In the genomic region with DNA sequence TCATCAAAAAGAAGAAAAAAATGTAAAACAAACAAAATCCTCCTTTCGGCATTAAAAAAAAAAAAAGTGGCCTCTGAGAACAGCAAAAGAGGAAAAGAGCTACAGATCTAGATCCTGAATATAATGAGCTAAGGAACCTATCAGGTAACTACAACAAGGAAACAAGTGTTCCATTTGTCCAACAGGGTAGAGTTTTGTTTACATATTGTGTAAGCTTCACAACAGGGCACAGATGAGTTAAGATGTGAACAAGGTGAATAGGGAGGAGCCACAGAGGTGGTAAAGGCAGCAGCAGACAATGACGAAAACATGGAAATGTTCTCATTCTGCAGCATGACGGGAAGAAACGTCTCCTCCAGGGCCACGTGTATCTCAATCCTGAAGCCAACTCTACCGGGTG, we compare ENCODE assay signal across 20 cellular contexts. TPM values are rescaled to one million over a fixed set of nuclear protein-coding genes. Genes with fewer than 3 reads are reported as not detected.
DNase-seq lines count a peak whose midpoint lies in the region; ATAC-seq, FAIRE-seq and TF ChIP-seq lines count a peak whose summit lies in the region.
"Had no signal": no experiment of that assay in that cellular context is flagged by ENCODE, and none has a peak within 500 bp of the region (broad histone marks: within the 10 kb centered on the region; RNA-seq: fewer than 3 reads in every experiment).

No MANE protein-coding gene starts in this region.

- in situ Hi-C loops in HepG2 (cut with HindIII; ENCODE audit: extremely low pct_ligation_motif_present, low pct_unique_long_range_greater_than_20kb): no loop called here

- CTCF ChIA-PET in CD8-positive, alpha-beta T cell (lab: Charles Lee): no interaction called here
- CTCF ChIA-PET in HepG2 (lab: Yijun Ruan, JAX; ENCODE audit: low intra/inter-chr PET ratio, low total read pairs): no interaction called here

- peaks cover 9% of the 10 kb centered on the region for H3K79me2 ChIP-seq in HepG2 (ENCODE audit: insufficient read depth, low read length)

- ATAC-seq in CD8-positive, alpha-beta T cell: no peak
- ATAC-seq in HepG2 (peak; percentile 90), body of pancreas (no peak)
- ATAC-seq: K562, PC-3, SK-N-SH treated with all-trans-retinoic acid at 6 μM for 48 hours had no signal

- H3K4me1 ChIP-seq in CD8-positive, alpha-beta T cell (ENCODE audit: insufficient read depth, low read length): no peaks in the 10 kb centered on the region
- H3K4me1 ChIP-seq in HepG2 (ENCODE audit: insufficient read depth, low read length): peaks cover 23% of the 10 kb centered on the region
- H3K4me1 ChIP-seq in body of pancreas: no peaks in the 10 kb centered on the region

- H2AFZ ChIP-seq in HepG2 (ENCODE audit: low read length): no peak overlapping the region

- no peaks in the 10 kb centered on the region for H3K9me3 ChIP-seq in CD8-positive, alpha-beta T cell (ENCODE audit: low read length)
- no peaks in the 10 kb centered on the region for H3K9me3 ChIP-seq in HepG2 (ENCODE audit: low read length)
- H3K9me3 ChIP-seq in body of pancreas: no peaks in the 10 kb centered on the region

- H3K4me3 Mint-ChIP-seq in CD8-positive, alpha-beta T cell: no peak overlapping the region
- peak overlapping the region; percentile 9 for H3K4me3 Mint-ChIP-seq in endothelial cell (ENCODE audit: unreplicated experiment)

- no peaks in the 10 kb centered on the region for H3K4me1 Mint-ChIP-seq in CD8-positive, alpha-beta T cell (ENCODE audit: low read depth)
- no peaks in the 10 kb centered on the region for H3K4me1 Mint-ChIP-seq in endothelial cell (ENCODE audit: unreplicated experiment)

- no peaks in the 10 kb centered on the region for H4K20me1 ChIP-seq in HepG2 (ENCODE audit: insufficient read depth, low read length)

- no peaks in the 10 kb centered on the region for H3K27me3 ChIP-seq in CD8-positive, alpha-beta T cell (ENCODE audit: insufficient read depth, low read length)
- H3K27me3 ChIP-seq in HepG2 (ENCODE audit: control insufficient read depth in 1 of 2, insufficient read depth in 2 of 2, low read length in 2 of 2) (no peaks in the 10 kb centered on the region), body of pancreas (no peaks in the 10 kb centered on the region)

- no peak overlapping the region for H3K4me3 ChIP-seq in CD8-positive, alpha-beta T cell (ENCODE audit: low read depth, low read length)
- H3K4me3 ChIP-seq in HepG2 (replicated peaks in 1 of 3; ENCODE audit: insufficient read depth in 1 of 3, low read depth in 2 of 3, low read length in 3 of 3): no peak overlapping the region
- H3K4me3 ChIP-seq in body of pancreas: no peak overlapping the region
- H3K4me3 ChIP-seq: K562 had no signal

- FAIRE-seq in H54 (lab: Jason Lieb, UNC): peak; percentile 6
- peak; percentile 63 for FAIRE-seq in HepG2 (lab: Jason Lieb, UNC)
- FAIRE-seq: D721Med, G401.6, K562 had no signal

- WGBS in HepG2 (ENCODE audit: low lambda C conversion rate): 61% methylated on average over 6 of the region's 6 CpGs
- WGBS in body of pancreas, 2 donors: 83 to 88% methylated on average over 6 of the region's 6 CpGs

- no peaks in the 10 kb centered on the region for H3K9me3 Mint-ChIP-seq in CD8-positive, alpha-beta T cell
- H3K9me3 Mint-ChIP-seq in endothelial cell (ENCODE audit: unreplicated experiment): no peaks in the 10 kb centered on the region

- TF ChIP-seq POLR2A in H54 (IDR thresholded peaks at IDR 0.05; ENCODE audit: low read depth, low read length) (no peak), HepG2 (IDR thresholded peaks at IDR 0.05; ENCODE audit: insufficient read depth in 1 of 2, low read depth in 2 of 2, low read length in 2 of 2) (no peak), body of pancreas (IDR thresholded peaks at IDR 0.05) (no peak)

- no peaks in the 10 kb centered on the region for H3K27me3 Mint-ChIP-seq in CD8-positive, alpha-beta T cell (ENCODE audit: low read depth)
- H3K27me3 Mint-ChIP-seq in endothelial cell (ENCODE audit: unreplicated experiment): no peaks in the 10 kb centered on the region

- peaks cover 92% of the 10 kb centered on the region for H3K36me3 Mint-ChIP-seq in CD8-positive, alpha-beta T cell
- H3K36me3 Mint-ChIP-seq in endothelial cell (ENCODE audit: low read depth, unreplicated experiment): peaks cover 16% of the 10 kb centered on the region

- H3K36me3 ChIP-seq in CD8-positive, alpha-beta T cell (ENCODE audit: insufficient read depth, low read length): peaks cover 22% of the 10 kb centered on the region
- peaks cover 25 to 74% of the 10 kb centered on the region in 2 experiments for H3K36me3 ChIP-seq in HepG2 (replicated peaks in 1 of 2; ENCODE audit: control insufficient read depth in 1 of 2, insufficient read depth in 2 of 2, low read length in 2 of 2)
- peaks cover 4 to 9% of the 10 kb centered on the region in 2 donors for H3K36me3 ChIP-seq in body of pancreas (replicated peaks in 1 of 2; ENCODE audit: insufficient read depth in 1 of 2, low read depth in 2 of 2)

- no TSS peak for BruUV-seq in HepG2 (replicated peaks; lab: Mats Ljungman, UMichigan)

- intact Hi-C loops in CD8-positive, alpha-beta T cell (cut with DNase I, micrococcal nuclease): no loop called here
- intact Hi-C loops in HepG2 (cut with micrococcal nuclease; ENCODE audit: unreplicated experiment): loop anchor here (2.0 kb wide), 1 partner anchor 13 kb away; no protein-coding TSS in a partner anchor
- intact Hi-C loops in body of pancreas (cut with DNase I): no loop called here
- intact Hi-C loops in cardiac septum (cut with DNase I): no loop called here

- DNase-seq in CD8-positive, alpha-beta T cell: no peak
- no peak for DNase-seq in H54 (ENCODE audit: insufficient read length, low spot score)
- DNase-seq in endothelial cell (ENCODE audit: low spot score): no peak
- peak; percentile 67 for DNase-seq in HepG2 (ENCODE audit: low spot score)
- no peak for DNase-seq in body of pancreas
- no peak for DNase-seq in NCI-H69 (lab: John Stamatoyannopoulos, UW)
- DNase-seq in cardiac septum (ENCODE audit: low spot score): no peak
- DNase-seq: ACHN, C1 segment of cervical spinal cord, HCEC 1CT, NCI-H1105, NCI-H510A, PC-3, SIG-M5 had no signal

- H3K27ac ChIP-seq in CD8-positive, alpha-beta T cell (ENCODE audit: low read depth, low read length): no peak overlapping the region
- H3K27ac ChIP-seq in HepG2 (ENCODE audit: extremely low read length, insufficient read depth, low read length) (peak overlapping the region; percentile 32), body of pancreas (no peak overlapping the region)
- H3K27ac ChIP-seq: HL-60, RWPE1 had no signal

- no peak for TF ChIP-seq RAD21 in HepG2 (CRISPR knock-in tag; IDR thresholded peaks at IDR 0.05)

- no peak for TF ChIP-seq CTCF in CD8-positive, alpha-beta T cell (IDR thresholded peaks at IDR 0.05)
- TF ChIP-seq CTCF in endothelial cell (IDR thresholded peaks at IDR 0.05; ENCODE audit: unreplicated experiment): no peak
- TF ChIP-seq CTCF in HepG2 (CRISPR knock-in tag; IDR thresholded peaks at IDR 0.05): no peak
- TF ChIP-seq CTCF in body of pancreas (IDR thresholded peaks at IDR 0.05): no peak

- POLR2A ChIA-PET in CD8-positive, alpha-beta T cell (lab: Charles Lee): no interaction called here
- POLR2A ChIA-PET in HepG2 (lab: Yijun Ruan, JAX): interaction anchor here (2.8 kb wide), 1 partner anchor 34 kb away, joined by 12 read pairs; no protein-coding TSS in a partner anchor

- peak overlapping the region; percentile 53 for H3K27ac Mint-ChIP-seq in CD8-positive, alpha-beta T cell
- no peak overlapping the region for H3K27ac Mint-ChIP-seq in endothelial cell (ENCODE audit: unreplicated experiment)

- H3K9ac ChIP-seq in HepG2 (ENCODE audit: insufficient read depth, low read depth, low read length): no peak overlapping the region; the same call in 1 of the 2 replicates

- H3K4me2 ChIP-seq in HepG2 (ENCODE audit: low read depth, low read length): no peak overlapping the region

- no peak for TF ChIP-seq EP300 in HepG2 (IDR thresholded peaks at IDR 0.05; ENCODE audit: low read depth in 2 of 2, low read length in 2 of 2)
- no peak for TF ChIP-seq EP300 in HepG2 (CRISPR knock-in tag; IDR thresholded peaks at IDR 0.05; ENCODE audit: borderline replicate concordance)

RNA-seq across cellular contexts. Expression of gene ELP1, which starts 14.4 kb away (rescaled TPM):
- 10 to 100 TPM; 22.4 to 26.8 TPM for total RNA-seq in CD8-positive, alpha-beta T cell
- total RNA-seq in endothelial cell (ENCODE audit: unreplicated experiment) (23.2 TPM), HepG2 (2016; rRNA removed; fragmentation: Illumina TruSeq; extraction: Trizol) (275 and 437 TPM in 2 replicates), body of pancreas (10 to 100 TPM; 14.5 to 18.2 TPM), cardiac septum (24.2 TPM)
- total RNA-seq in HepG2 (2016; cell fraction: cytosol; rRNA removed; fragmentation: Illumina TruSeq; extraction: Trizol; ENCODE audit: low read depth): 48.7 and 50.4 TPM in 2 replicates
- 275 and 435 TPM in 2 replicates for total RNA-seq in HepG2 (2016; cell fraction: insoluble cytoplasmic fraction; rRNA removed; fragmentation: Illumina TruSeq; extraction: Trizol)
- total RNA-seq in HepG2 (2016; cell fraction: membrane; rRNA removed; fragmentation: Illumina TruSeq; extraction: Trizol): 126 and 136 TPM in 2 replicates
- 175 and 206 TPM in 2 replicates for total RNA-seq in HepG2 (2016; cell fraction: nucleus; rRNA removed; fragmentation: Illumina TruSeq; extraction: Trizol)
- polyA plus RNA-seq in HepG2 (2011; rRNA removed): 137 and 157 TPM in 2 replicates
- polyA plus RNA-seq in HepG2 (2011; cell fraction: cytosol; rRNA removed): 71.0 and 99.3 TPM in 2 replicates
- 215 and 228 TPM in 2 replicates for polyA plus RNA-seq in HepG2 (2011; cell fraction: nucleus; rRNA removed)
- 216 and 231 TPM in 2 replicates for polyA plus RNA-seq in HepG2 (2012)
- polyA plus RNA-seq in HepG2 (2016; cell fraction: cytosol; fragmentation: Illumina TruSeq; extraction: Trizol; ENCODE audit: low read depth): 37.8 and 39.9 TPM in 2 replicates
- polyA plus RNA-seq in HepG2 (2016; cell fraction: insoluble cytoplasmic fraction; fragmentation: Illumina TruSeq; extraction: Trizol; ENCODE audit: low read depth): 324 and 336 TPM in 2 replicates
- polyA plus RNA-seq in HepG2 (2016; cell fraction: membrane; fragmentation: Illumina TruSeq; extraction: Trizol; ENCODE audit: low read depth): 69.9 and 75.6 TPM in 2 replicates
- 301 and 311 TPM in 2 replicates for polyA plus RNA-seq in HepG2 (2016; cell fraction: nucleus; fragmentation: Illumina TruSeq; extraction: Trizol; ENCODE audit: insufficient read depth, low read depth)
- polyA minus RNA-seq in HepG2 (2011; rRNA and poly(A)+ RNA removed; ENCODE audit: low replicate concordance): 47.1 and 81.0 TPM in 2 replicates
- 115 and 137 TPM in 2 replicates for polyA minus RNA-seq in HepG2 (2011; cell fraction: cytosol; rRNA and poly(A)+ RNA removed)
- 126 and 136 TPM in 2 replicates for polyA minus RNA-seq in HepG2 (2011; cell fraction: nucleus; rRNA and poly(A)+ RNA removed)

RNA-seq across cellular contexts. Expression of gene ABITRAM, which starts 14.7 kb away (rescaled TPM):
- total RNA-seq in CD8-positive, alpha-beta T cell: 10 to 100 TPM in 1 of 2 experiments, 1 to 10 TPM in 1; 6.9 to 10.6 TPM
- 14.8 TPM for total RNA-seq in endothelial cell (ENCODE audit: unreplicated experiment)
- 10.2 and 16.3 TPM in 2 replicates for total RNA-seq in HepG2 (2016; rRNA removed; fragmentation: Illumina TruSeq; extraction: Trizol)
- 3.1 and 3.4 TPM in 2 replicates for total RNA-seq in HepG2 (2016; cell fraction: cytosol; rRNA removed; fragmentation: Illumina TruSeq; extraction: Trizol; ENCODE audit: low read depth)
- 11.2 and 14.7 TPM in 2 replicates for total RNA-seq in HepG2 (2016; cell fraction: insoluble cytoplasmic fraction; rRNA removed; fragmentation: Illumina TruSeq; extraction: Trizol)
- 12.4 and 14.7 TPM in 2 replicates for total RNA-seq in HepG2 (2016; cell fraction: membrane; rRNA removed; fragmentation: Illumina TruSeq; extraction: Trizol)
- 7.5 and 9.7 TPM in 2 replicates for total RNA-seq in HepG2 (2016; cell fraction: nucleus; rRNA removed; fragmentation: Illumina TruSeq; extraction: Trizol)
- 18.5 and 21.6 TPM in 2 replicates for polyA plus RNA-seq in HepG2 (2011; rRNA removed)
- 9.3 and 11.1 TPM in 2 replicates for polyA plus RNA-seq in HepG2 (2011; cell fraction: cytosol; rRNA removed)
- polyA plus RNA-seq in HepG2 (2011; cell fraction: nucleus; rRNA removed): 16.3 and 17.2 TPM in 2 replicates
- polyA plus RNA-seq in HepG2 (2012): 9.7 and 10.5 TPM in 2 replicates
- polyA plus RNA-seq in HepG2 (2016; cell fraction: cytosol; fragmentation: Illumina TruSeq; extraction: Trizol; ENCODE audit: low read depth): 8.2 and 9.9 TPM in 2 replicates
- 33.0 and 39.4 TPM in 2 replicates for polyA plus RNA-seq in HepG2 (2016; cell fraction: insoluble cytoplasmic fraction; fragmentation: Illumina TruSeq; extraction: Trizol; ENCODE audit: low read depth)
- polyA plus RNA-seq in HepG2 (2016; cell fraction: membrane; fragmentation: Illumina TruSeq; extraction: Trizol; ENCODE audit: low read depth): 22.2 and 22.6 TPM in 2 replicates
- polyA plus RNA-seq in HepG2 (2016; cell fraction: nucleus; fragmentation: Illumina TruSeq; extraction: Trizol; ENCODE audit: insufficient read depth, low read depth): 21.7 and 23.3 TPM in 2 replicates
- 6.1 and 7.8 TPM in 2 replicates for polyA minus RNA-seq in HepG2 (2011; rRNA and poly(A)+ RNA removed; ENCODE audit: low replicate concordance)
- polyA minus RNA-seq in HepG2 (2011; cell fraction: cytosol; rRNA and poly(A)+ RNA removed): 4.7 and 6.2 TPM in 2 replicates
- polyA minus RNA-seq in HepG2 (2011; cell fraction: nucleus; rRNA and poly(A)+ RNA removed): 11.7 and 12.4 TPM in 2 replicates
- total RNA-seq in body of pancreas: 1 to 10 TPM; 6.0 to 6.3 TPM
- total RNA-seq in cardiac septum: 11.1 TPM

RNA-seq across cellular contexts. Expression of gene ACTL7A, which starts 57.5 kb away (rescaled TPM):
- not detected for total RNA-seq in CD8-positive, alpha-beta T cell
- total RNA-seq in endothelial cell (ENCODE audit: unreplicated experiment) (not detected), HepG2 (2016; rRNA removed; fragmentation: Illumina TruSeq; extraction: Trizol) (not detected in 2 replicates), body of pancreas (not detected), cardiac septum (not detected)
- not detected in 2 replicates for total RNA-seq in HepG2 (2016; cell fraction: cytosol; rRNA removed; fragmentation: Illumina TruSeq; extraction: Trizol; ENCODE audit: low read depth)
- total RNA-seq in HepG2 (2016; cell fraction: insoluble cytoplasmic fraction; rRNA removed; fragmentation: Illumina TruSeq; extraction: Trizol): not detected in 2 replicates
- total RNA-seq in HepG2 (2016; cell fraction: membrane; rRNA removed; fragmentation: Illumina TruSeq; extraction: Trizol): not detected in 2 replicates
- total RNA-seq in HepG2 (2016; cell fraction: nucleus; rRNA removed; fragmentation: Illumina TruSeq; extraction: Trizol): not detected in 2 replicates
- polyA plus RNA-seq in HepG2 (2011; rRNA removed): not detected in 2 replicates
- not detected in 2 replicates for polyA plus RNA-seq in HepG2 (2011; cell fraction: cytosol; rRNA removed)
- not detected in 2 replicates for polyA plus RNA-seq in HepG2 (2011; cell fraction: nucleus; rRNA removed)
- polyA plus RNA-seq in HepG2 (2012): not detected in 2 replicates
- polyA plus RNA-seq in HepG2 (2016; cell fraction: cytosol; fragmentation: Illumina TruSeq; extraction: Trizol; ENCODE audit: low read depth): not detected in 2 replicates
- polyA plus RNA-seq in HepG2 (2016; cell fraction: insoluble cytoplasmic fraction; fragmentation: Illumina TruSeq; extraction: Trizol; ENCODE audit: low read depth): not detected in 2 replicates
- not detected in 2 replicates for polyA plus RNA-seq in HepG2 (2016; cell fraction: membrane; fragmentation: Illumina TruSeq; extraction: Trizol; ENCODE audit: low read depth)
- polyA plus RNA-seq in HepG2 (2016; cell fraction: nucleus; fragmentation: Illumina TruSeq; extraction: Trizol; ENCODE audit: insufficient read depth, low read depth): not detected in 2 replicates
- polyA minus RNA-seq in HepG2 (2011; rRNA and poly(A)+ RNA removed; ENCODE audit: low replicate concordance): not detected in 2 replicates
- polyA minus RNA-seq in HepG2 (2011; cell fraction: cytosol; rRNA and poly(A)+ RNA removed): not detected in 2 replicates
- polyA minus RNA-seq in HepG2 (2011; cell fraction: nucleus; rRNA and poly(A)+ RNA removed): not detected in 2 replicates
- total RNA-seq: K562, PC-3 had no signal
- polyA plus RNA-seq: K562 had no signal
